ENCODE assay signal across 18 cellular contexts in the genomic region with DNA sequence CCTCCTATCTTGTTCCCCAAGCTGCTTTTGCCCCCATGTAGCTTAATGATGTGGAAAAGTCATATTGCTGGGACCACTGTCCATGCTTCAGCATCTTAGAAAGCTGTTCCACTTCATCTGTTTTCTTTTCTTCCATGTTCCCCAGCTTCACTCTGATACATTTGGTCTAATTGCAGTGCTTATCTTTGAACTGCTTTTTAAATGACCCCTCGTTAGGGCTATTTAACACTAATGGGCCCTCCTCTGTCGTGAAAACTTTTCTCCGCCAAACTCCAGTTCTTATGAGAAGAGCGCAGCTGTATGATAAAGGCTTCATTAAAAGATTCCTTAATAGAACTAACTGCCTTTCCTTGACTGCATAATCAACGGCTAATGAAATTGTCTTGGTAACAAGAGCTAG.
DNase-seq lines count a peak whose midpoint lies in the region; ATAC-seq, FAIRE-seq and TF ChIP-seq lines count a peak whose summit lies in the region.
"Had no signal": no experiment of that assay in that cellular context is flagged by ENCODE, and none has a peak within 500 bp of the region (broad histone marks: within the 10 kb centered on the region; RNA-seq: fewer than 3 reads in every experiment).

No MANE protein-coding gene starts in this region.

- H4K20me1 ChIP-seq in GM23338 (replicated peaks; ENCODE audit: insufficient read depth) (no peaks in the 10 kb centered on the region), neural progenitor cell (ENCODE audit: low read depth) (no peaks in the 10 kb centered on the region)

- no peak overlapping the region for H3K9ac ChIP-seq in neural progenitor cell

- H3K27ac ChIP-seq in GM23338 (ENCODE audit: low read depth) (peak overlapping the region; percentile 78; the same call in 1 of the 2 replicates), neural progenitor cell (peak overlapping the region; percentile 65)

- H3F3A ChIP-seq in GM23338 (replicated peaks; ENCODE audit: low read depth) = no peaks in the 10 kb centered on the region
- peaks cover 8% of the 10 kb centered on the region for H3F3A ChIP-seq in neural progenitor cell (ENCODE audit: low read depth)

- H2AFZ ChIP-seq in GM23338 (no peak overlapping the region), neural progenitor cell (replicated peaks) (no peak overlapping the region)

- no peak for TF ChIP-seq CTCF in GM23338 (conservative IDR thresholded peaks at IDR 0.05; ENCODE audit: low read depth in 2 of 2)
- TF ChIP-seq CTCF in brain (conservative IDR thresholded peaks at IDR 0.05) = no peak
- no peak for TF ChIP-seq CTCF in neural progenitor cell (IDR thresholded peaks at IDR 0.05)

- H3K9me3 Mint-ChIP-seq in GM23338 = no peaks in the 10 kb centered on the region
- H3K9me3 Mint-ChIP-seq in brain = no peaks in the 10 kb centered on the region
- no peaks in the 10 kb centered on the region for H3K9me3 Mint-ChIP-seq in neural progenitor cell
- H3K9me3 Mint-ChIP-seq: H9 had no signal

- no peaks in the 10 kb centered on the region for H3K9me3 ChIP-seq in neural progenitor cell (ENCODE audit: low read depth)

- H3K79me2 ChIP-seq in GM23338 (replicated peaks; ENCODE audit: insufficient read depth) (no peaks in the 10 kb centered on the region), neural progenitor cell (ENCODE audit: low read depth) (no peaks in the 10 kb centered on the region)

- no peaks in the 10 kb centered on the region for H3K27me3 ChIP-seq in GM23338 (ENCODE audit: insufficient read depth)
- H3K27me3 ChIP-seq in neural progenitor cell = no peaks in the 10 kb centered on the region

- H3K27ac Mint-ChIP-seq in GM23338 (no peak overlapping the region), brain (peak overlapping the region in 3 of 5 experiments; percentile 11 to 75 (median 58)), neural progenitor cell (no peak overlapping the region)
- H3K27ac Mint-ChIP-seq: CD14-positive monocyte; CD4-positive, alpha-beta memory T cell; IgD-negative memory B cell had no signal

- no peak for ATAC-seq in GM23338
- ATAC-seq: GM12878, HepG2 had no signal

- no peak for DNase-seq in GM23338 (ENCODE audit: low spot score)
- peak; percentile 29 for DNase-seq in neural progenitor cell (ENCODE audit: low spot score)
- DNase-seq in NCI-H187 treated with DMSO at 0.1 percent for 48 hours (lab: John Stamatoyannopoulos, UW) = no peak
- no peak for DNase-seq in C1 segment of cervical spinal cord (lab: John Stamatoyannopoulos, UW)
- no peak for DNase-seq in frontal cortex (ENCODE audit: low spot score in 2 of 2)
- DNase-seq: ACHN; AML-193; CD4-positive, alpha-beta memory T cell; DMS153; DND-41; EL; H9 had no signal

- H3K36me3 ChIP-seq in GM23338 (ENCODE audit: insufficient read depth) (no peaks in the 10 kb centered on the region; the same call in 1 of the 2 replicates), neural progenitor cell (no peaks in the 10 kb centered on the region)

- peaks cover 6% of the 10 kb centered on the region for H3K27me3 Mint-ChIP-seq in GM23338 (ENCODE audit: insufficient read depth, low read depth, poor library complexity)
- peaks cover 7% of the 10 kb centered on the region for H3K27me3 Mint-ChIP-seq in brain
- H3K27me3 Mint-ChIP-seq in neural progenitor cell (ENCODE audit: insufficient read depth, low read depth) = peaks cover 2% of the 10 kb centered on the region
- H3K27me3 Mint-ChIP-seq: CD4-positive, alpha-beta memory T cell; IgD-negative memory B cell had no signal

- peaks cover 25% of the 10 kb centered on the region for H3K4me1 ChIP-seq in GM23338 (ENCODE audit: insufficient read depth)
- peaks cover 24% of the 10 kb centered on the region for H3K4me1 ChIP-seq in neural progenitor cell

- H3K36me3 Mint-ChIP-seq in GM23338 (ENCODE audit: low read depth) (peaks cover 35% of the 10 kb centered on the region), brain (peaks cover 48% of the 10 kb centered on the region), neural progenitor cell (peaks cover 41% of the 10 kb centered on the region)
- H3K36me3 Mint-ChIP-seq: CD14-positive monocyte; CD4-positive, alpha-beta memory T cell; IgD-negative memory B cell had no signal

- H3K4me3 ChIP-seq in GM23338 (peak overlapping the region; percentile 24; the same call in 1 of the 2 replicates), neural progenitor cell (no peak overlapping the region)
- H3K4me3 ChIP-seq: GM12878 had no signal

- peak overlapping the region; percentile 73; the same call in 1 of the 2 replicates for H3K4me2 ChIP-seq in GM23338
- peak overlapping the region; percentile 39 for H3K4me2 ChIP-seq in neural progenitor cell

- FAIRE-seq in frontal cortex (lab: Jason Lieb, UNC) = no peak
- FAIRE-seq: GM12878, H1, HepG2 had no signal

- H3K4me3 Mint-ChIP-seq in GM23338 = no peak overlapping the region
- peak overlapping the region in 1 of 5 experiments; percentile 18 for H3K4me3 Mint-ChIP-seq in brain
- no peak overlapping the region for H3K4me3 Mint-ChIP-seq in neural progenitor cell
- H3K4me3 Mint-ChIP-seq: CD14-positive monocyte; CD4-positive, alpha-beta memory T cell; H9; IgD-negative memory B cell had no signal

- peaks cover 43% of the 10 kb centered on the region for H3K4me1 Mint-ChIP-seq in GM23338
- peaks cover 33% of the 10 kb centered on the region for H3K4me1 Mint-ChIP-seq in brain
- peaks cover 13% of the 10 kb centered on the region for H3K4me1 Mint-ChIP-seq in neural progenitor cell
- H3K4me1 Mint-ChIP-seq: CD14-positive monocyte; CD4-positive, alpha-beta memory T cell; IgD-negative memory B cell had no signal

- H3K9me2 ChIP-seq in GM23338 (ENCODE audit: insufficient read depth) = peaks cover 4% of the 10 kb centered on the region; the same call in 1 of the 2 replicates

TF ChIP-seq in GM23338, 12 proteins besides CTCF, POLR2A, EP300 and RAD21 (continues in another document):
- TF ChIP-seq, protein P1, sequence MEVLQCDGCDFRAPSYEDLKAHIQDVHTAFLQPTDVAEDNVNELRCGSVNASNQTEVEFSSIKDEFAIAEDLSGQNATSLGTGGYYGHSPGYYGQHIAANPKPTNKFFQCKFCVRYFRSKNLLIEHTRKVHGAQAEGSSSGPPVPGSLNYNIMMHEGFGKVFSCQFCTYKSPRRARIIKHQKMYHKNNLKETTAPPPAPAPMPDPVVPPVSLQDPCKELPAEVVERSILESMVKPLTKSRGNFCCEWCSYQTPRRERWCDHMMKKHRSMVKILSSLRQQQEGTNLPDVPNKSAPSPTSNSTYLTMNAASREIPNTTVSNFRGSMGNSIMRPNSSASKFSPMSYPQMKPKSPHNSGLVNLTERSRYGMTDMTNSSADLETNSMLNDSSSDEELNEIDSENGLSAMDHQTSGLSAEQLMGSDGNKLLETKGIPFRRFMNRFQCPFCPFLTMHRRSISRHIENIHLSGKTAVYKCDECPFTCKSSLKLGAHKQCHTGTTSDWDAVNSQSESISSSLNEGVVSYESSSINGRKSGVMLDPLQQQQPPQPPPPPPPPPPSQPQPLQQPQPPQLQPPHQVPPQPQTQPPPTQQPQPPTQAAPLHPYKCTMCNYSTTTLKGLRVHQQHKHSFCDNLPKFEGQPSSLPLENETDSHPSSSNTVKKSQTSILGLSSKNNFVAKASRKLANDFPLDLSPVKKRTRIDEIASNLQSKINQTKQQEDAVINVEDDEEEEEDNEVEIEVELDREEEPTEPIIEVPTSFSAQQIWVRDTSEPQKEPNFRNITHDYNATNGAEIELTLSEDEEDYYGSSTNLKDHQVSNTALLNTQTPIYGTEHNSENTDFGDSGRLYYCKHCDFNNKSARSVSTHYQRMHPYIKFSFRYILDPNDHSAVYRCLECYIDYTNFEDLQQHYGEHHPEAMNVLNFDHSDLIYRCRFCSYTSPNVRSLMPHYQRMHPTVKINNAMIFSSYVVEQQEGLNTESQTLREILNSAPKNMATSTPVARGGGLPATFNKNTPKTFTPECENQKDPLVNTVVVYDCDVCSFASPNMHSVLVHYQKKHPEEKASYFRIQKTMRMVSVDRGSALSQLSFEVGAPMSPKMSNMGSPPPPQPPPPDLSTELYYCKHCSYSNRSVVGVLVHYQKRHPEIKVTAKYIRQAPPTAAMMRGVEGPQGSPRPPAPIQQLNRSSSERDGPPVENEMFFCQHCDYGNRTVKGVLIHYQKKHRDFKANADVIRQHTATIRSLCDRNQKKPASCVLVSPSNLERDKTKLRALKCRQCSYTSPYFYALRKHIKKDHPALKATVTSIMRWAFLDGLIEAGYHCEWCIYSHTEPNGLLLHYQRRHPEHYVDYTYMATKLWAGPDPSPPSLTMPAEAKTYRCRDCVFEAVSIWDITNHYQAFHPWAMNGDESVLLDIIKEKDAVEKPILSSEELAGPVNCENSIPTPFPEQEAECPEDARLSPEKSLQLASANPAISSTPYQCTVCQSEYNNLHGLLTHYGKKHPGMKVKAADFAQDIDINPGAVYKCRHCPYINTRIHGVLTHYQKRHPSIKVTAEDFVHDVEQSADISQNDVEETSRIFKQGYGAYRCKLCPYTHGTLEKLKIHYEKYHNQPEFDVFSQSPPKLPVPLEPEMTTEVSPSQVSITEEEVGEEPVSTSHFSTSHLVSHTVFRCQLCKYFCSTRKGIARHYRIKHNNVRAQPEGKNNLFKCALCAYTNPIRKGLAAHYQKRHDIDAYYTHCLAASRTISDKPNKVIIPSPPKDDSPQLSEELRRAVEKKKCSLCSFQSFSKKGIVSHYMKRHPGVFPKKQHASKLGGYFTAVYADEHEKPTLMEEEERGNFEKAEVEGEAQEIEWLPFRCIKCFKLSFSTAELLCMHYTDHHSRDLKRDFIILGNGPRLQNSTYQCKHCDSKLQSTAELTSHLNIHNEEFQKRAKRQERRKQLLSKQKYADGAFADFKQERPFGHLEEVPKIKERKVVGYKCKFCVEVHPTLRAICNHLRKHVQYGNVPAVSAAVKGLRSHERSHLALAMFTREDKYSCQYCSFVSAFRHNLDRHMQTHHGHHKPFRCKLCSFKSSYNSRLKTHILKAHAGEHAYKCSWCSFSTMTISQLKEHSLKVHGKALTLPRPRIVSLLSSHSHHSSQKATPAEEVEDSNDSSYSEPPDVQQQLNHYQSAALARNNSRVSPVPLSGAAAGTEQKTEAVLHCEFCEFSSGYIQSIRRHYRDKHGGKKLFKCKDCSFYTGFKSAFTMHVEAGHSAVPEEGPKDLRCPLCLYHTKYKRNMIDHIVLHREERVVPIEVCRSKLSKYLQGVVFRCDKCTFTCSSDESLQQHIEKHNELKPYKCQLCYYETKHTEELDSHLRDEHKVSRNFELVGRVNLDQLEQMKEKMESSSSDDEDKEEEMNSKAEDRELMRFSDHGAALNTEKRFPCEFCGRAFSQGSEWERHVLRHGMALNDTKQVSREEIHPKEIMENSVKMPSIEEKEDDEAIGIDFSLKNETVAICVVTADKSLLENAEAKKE (CRISPR knock-in tag; IDR thresholded peaks at IDR 0.05) = no peak
- TF ChIP-seq JUNB (IDR thresholded peaks at IDR 0.05; ENCODE audit: unreplicated experiment) (no peak), NANOG (IDR thresholded peaks at IDR 0.05; ENCODE audit: borderline replicate concordance) (no peak), ZNF331 (CRISPR knock-in tag; IDR thresholded peaks at IDR 0.05; ENCODE audit: low read depth) (no peak)

Comparison
In these comparisons a context has a peak if more than half of its experiments do, and no peak if none do; other contexts are left out.
1. H3K27ac Mint-ChIP-seq: peak in brain (3 of 5); none in GM23338 (single experiment) and neural progenitor cell (single experiment).